Comparison of ENCODE assay signal across 13 cellular contexts in genomic region chr11:86547727-86548126, GRCh38.
DNase-seq lines count a peak whose midpoint lies in the region; ATAC-seq and TF ChIP-seq lines count a peak whose summit lies in the region.
"Had no signal": no experiment of that assay in that cellular context is flagged by ENCODE, and none has a peak within 500 bp of the region (broad histone marks: within the 10 kb centered on the region; RNA-seq: fewer than 3 reads in every experiment).

No MANE protein-coding gene starts in this region.

- H3K4me1 ChIP-seq in lung (ENCODE audit: control insufficient read depth in 2 of 2, insufficient read depth in 2 of 2, low read length in 2 of 2) (peaks cover 20 to 21% of the 10 kb centered on the region in 2 donors), stomach smooth muscle (ENCODE audit: control insufficient read depth, insufficient read depth, low read length) (peaks cover 23% of the 10 kb centered on the region)

- DNase-seq in RPMI7951 (ENCODE audit: low read depth) (peak; percentile 50), dorsolateral prefrontal cortex (no peak), lung (ENCODE audit: low spot score) (no peak), H7 (no peak), GM20000 (ENCODE audit: low spot score) (no peak), NCI-H1417 treated with DMSO at 0.1 percent for 48 hours (lab: John Stamatoyannopoulos, UW) (no peak), NCI-H526 (lab: John Stamatoyannopoulos, UW) (no peak)
- DNase-seq: activated CD4-positive, alpha-beta T cell treated with anti-CD3 and anti-CD28 coated beads for 36 hours; activated T-cell treated with anti-CD3 and anti-CD28 coated beads, Interleukin-2, amount 50 U/mL, for 1 hour; DND-41; NCI-H1092; occipital lobe had no signal

- H3K9me3 ChIP-seq in lung (ENCODE audit: control insufficient read depth in 2 of 2, insufficient read depth in 1 of 2, low read length in 1 of 2) (no peaks in the 10 kb centered on the region), stomach smooth muscle (ENCODE audit: control insufficient read depth in 2 of 2, low read length in 2 of 2) (no peaks in the 10 kb centered on the region)

- TF ChIP-seq CTCF in dorsolateral prefrontal cortex (IDR thresholded peaks at IDR 0.05 in 54 of 56, conservative IDR thresholded peaks at IDR 0.05 in 2 of 56; ENCODE audit: low read depth in 1 of 56, partially characterized antibody in 56 of 56) (no peak), lung (IDR thresholded peaks at IDR 0.05; ENCODE audit: control extremely low read depth, extremely low read depth) (no peak), GM20000 (IDR thresholded peaks at IDR 0.05; ENCODE audit: extremely low read depth, missing control alignments) (no peak)

- H3K36me3 ChIP-seq in lung (ENCODE audit: control insufficient read depth in 2 of 2, insufficient read depth in 2 of 2, low read length in 2 of 2) (no peaks in the 10 kb centered on the region), stomach smooth muscle (ENCODE audit: control insufficient read depth in 2 of 2, insufficient read depth in 2 of 2, low read length in 2 of 2) (no peaks in the 10 kb centered on the region), H7 (replicated peaks; ENCODE audit: control insufficient read depth, insufficient read depth, low read length) (no peaks in the 10 kb centered on the region)

- WGBS in lung, 2 donors = 62 to 87% methylated on average over 2 of the region's 2 CpGs

- no peak overlapping the region for H3K9ac ChIP-seq in stomach smooth muscle (ENCODE audit: low read length in 2 of 2)

- H3K4me3 ChIP-seq in dorsolateral prefrontal cortex = no peak overlapping the region
- H3K4me3 ChIP-seq in lung = no peak overlapping the region
- no peak overlapping the region for H3K4me3 ChIP-seq in stomach smooth muscle (ENCODE audit: low read length in 2 of 2)
- H3K4me3 ChIP-seq in H7 (ENCODE audit: insufficient read depth, low read depth, low read length) = no peak overlapping the region

- peak overlapping the region in 56 of 59 donors; percentile 13 to 90 (median 77) for H3K27ac ChIP-seq in dorsolateral prefrontal cortex
- peak overlapping the region; percentile 71 to 83 for H3K27ac ChIP-seq in lung (ENCODE audit: low read depth in 1 of 2, low read length in 1 of 2)
- peak overlapping the region; percentile 74 for H3K27ac ChIP-seq in stomach smooth muscle (ENCODE audit: low read length)

- intact Hi-C loops in dorsolateral prefrontal cortex (cut with DNase I) = no loop called here

- H3K27me3 ChIP-seq in dorsolateral prefrontal cortex (no peaks in the 10 kb centered on the region), lung (ENCODE audit: control insufficient read depth, insufficient read depth) (no peaks in the 10 kb centered on the region), stomach smooth muscle (ENCODE audit: control insufficient read depth in 1 of 2, insufficient read depth in 2 of 2, low read length in 2 of 2) (no peaks in the 10 kb centered on the region), H7 (ENCODE audit: control insufficient read depth, insufficient read depth, low read length) (no peaks in the 10 kb centered on the region)

- ATAC-seq in lung (ENCODE audit: insufficient read depth, low FRiP score) = no peak
- ATAC-seq: activated CD4-positive, alpha-beta T cell treated with anti-CD3 and anti-CD28 coated beads for 36 hours had no signal
